ENCODE assay signal across 19 cellular contexts in the genomic region with DNA sequence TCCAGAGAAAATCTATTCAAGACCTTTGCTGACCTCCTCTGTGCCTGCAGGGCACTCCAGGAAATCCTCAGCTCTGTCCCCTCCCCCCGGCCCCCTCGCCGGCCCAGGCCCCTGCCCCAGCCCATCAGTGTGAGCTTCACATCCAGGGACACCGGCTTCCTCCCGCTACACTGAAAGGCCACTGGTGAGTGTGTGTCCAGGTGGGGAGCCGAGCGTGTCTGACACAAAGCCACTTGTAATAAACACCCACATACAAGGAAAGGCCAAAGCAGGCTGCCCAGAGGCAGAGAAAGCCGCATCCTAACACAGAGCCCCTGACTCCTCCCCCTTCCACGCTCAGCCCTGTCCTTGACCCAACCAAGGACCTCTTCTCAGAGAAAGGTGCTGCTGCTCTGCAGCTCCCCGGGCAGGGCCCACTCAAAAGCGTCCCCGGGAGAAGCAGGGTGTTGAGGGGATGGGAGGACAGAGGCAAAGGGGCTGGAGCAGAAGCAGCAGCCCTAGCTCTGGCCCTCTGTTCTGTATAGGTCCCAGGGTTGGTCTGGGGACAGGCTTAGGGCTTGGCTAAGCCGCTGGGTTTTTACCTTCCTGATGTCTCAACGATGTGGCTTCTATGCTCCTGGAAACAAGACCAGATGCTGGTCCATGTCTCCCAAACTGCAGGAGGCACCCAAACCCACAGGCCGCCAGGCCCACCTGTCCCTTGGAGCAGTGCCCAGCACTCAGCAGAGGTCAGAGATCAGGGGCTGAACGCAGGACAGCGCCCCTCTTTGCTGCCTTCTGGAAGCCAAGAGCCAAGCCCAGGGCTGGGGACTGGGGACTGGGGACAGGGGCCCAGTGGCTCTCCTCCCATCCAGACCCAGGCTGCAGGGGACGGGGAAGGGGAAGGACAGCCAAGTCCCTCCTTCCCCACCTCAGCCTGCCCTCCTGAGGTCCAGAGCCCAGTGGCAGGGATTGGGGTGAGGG. TPM values are rescaled to one million over a fixed set of nuclear protein-coding genes. Genes with fewer than 3 reads are reported as not detected.
DNase-seq lines count a peak whose midpoint lies in the region; ATAC-seq and TF ChIP-seq lines count a peak whose summit lies in the region.
"Had no signal": no experiment of that assay in that cellular context is flagged by ENCODE, and none has a peak within 500 bp of the region (broad histone marks: within the 10 kb centered on the region; RNA-seq: fewer than 3 reads in every experiment).

No MANE protein-coding gene starts in this region.

- peaks cover 13% of the 10 kb centered on the region for H3K4me1 Mint-ChIP-seq in Calu3 (ENCODE audit: low read depth, unreplicated experiment)

- H3K4me1 ChIP-seq in BLaER1: peaks cover 35% of the 10 kb centered on the region
- H3K4me1 ChIP-seq in PC-9 (replicated peaks; ENCODE audit: insufficient read depth): no peaks in the 10 kb centered on the region
- H3K4me1 ChIP-seq in esophagus (ENCODE audit: control insufficient read depth in 2 of 2, insufficient read depth in 2 of 2, low read length in 1 of 2): peaks cover 3 to 18% of the 10 kb centered on the region in 2 donors
- H3K4me1 ChIP-seq in ovary (ENCODE audit: insufficient read depth): peaks cover 10% of the 10 kb centered on the region

- H3K9me3 ChIP-seq in BLaER1 (no peaks in the 10 kb centered on the region), PC-9 (ENCODE audit: insufficient read depth, low read depth) (no peaks in the 10 kb centered on the region), esophagus (ENCODE audit: control insufficient read depth in 2 of 2, insufficient read depth in 1 of 2, low read depth in 1 of 2, low read length in 1 of 2) (no peaks in the 10 kb centered on the region), ovary (no peaks in the 10 kb centered on the region)
- H3K9me3 ChIP-seq: ascending aorta, sigmoid colon had no signal

- H3K4me3 ChIP-seq in BLaER1 (no peak overlapping the region), PC-9 (no peak overlapping the region), esophagus (ENCODE audit: low read depth in 1 of 2, low read length in 2 of 2) (no peak overlapping the region), ovary (no peak overlapping the region)
- H3K4me3 ChIP-seq: ascending aorta, sigmoid colon had no signal

- WGBS in esophagus, 2 donors: 70 to 79% methylated on average over 18 of the region's 18 CpGs
- 27 to 44% (median 34%) methylated on average over 16 to 18 of the region's 18 CpGs for WGBS in ovary, 3 donors

- H3K27ac ChIP-seq in BLaER1 (0 out of 2 replicates have a peak overlapping the region, but pooled peaks have one; percentile 26), PC-9 (no peak overlapping the region), esophagus (ENCODE audit: low read depth in 2 of 2, low read length in 1 of 2) (peak overlapping the region; percentile 63 to 78), ovary (peak overlapping the region in 1 of 2 donors; percentile 77)
- H3K27ac ChIP-seq: ascending aorta had no signal

- H3K4me2 ChIP-seq in BLaER1: no peak overlapping the region
- H3K4me2 ChIP-seq in PC-9: no peak overlapping the region

- DNase-seq in PC-9 (no peak), ovary (peak in 4 of 5 donors; percentile 68 to 76 (median 71)), Calu3 (no peak), SW 1271 (lab: John Stamatoyannopoulos, UW) (no peak)
- DNase-seq: activated CD4-positive, alpha-beta memory T cell treated with anti-CD3 and anti-CD28 coated beads, Interleukin-2, amount 10 ng/mL, durations not matched to agents 7 days and 5 days; activated naive CD4-positive, alpha-beta T cell treated with Interleukin-2 at 50 U/mL for 16 hours; activated T-cell treated with anti-CD3 and anti-CD28 coated beads for 4 hours; cerebellar nuclear complex; NCI-H187; SHP77 treated with DMSO at 0.1 percent for 48 hours; sigmoid colon; T-helper 2 cell had no signal

- H3K27ac Mint-ChIP-seq in Calu3 (ENCODE audit: unreplicated experiment): no peak overlapping the region
- H3K27ac Mint-ChIP-seq: activated CD4-positive, alpha-beta memory T cell treated with anti-CD3 and anti-CD28 coated beads, Interleukin-2, amount 10 ng/mL, durations not matched to agents 7 days and 5 days; stimulated activated memory B cell treated with anti-CD40 and anti-IgM and Interleukin-4, amounts not matched to agents 10 μg/mL and 1 μg/mL and 100 μg/mL, for 72 hours had no signal

- BruUV-seq in PC-9 (replicated peaks; lab: Mats Ljungman, UMichigan): TSS peak; percentile 31
- no TSS peak for BruUV-seq in Calu3 (replicated peaks; lab: Mats Ljungman, UMichigan)

- POLR2A ChIA-PET in PC-9 (lab: Charles Lee; ENCODE audit: unreplicated experiment): interaction anchor here (1.1 to 1.4 kb wide), 2 partner anchors 14 to 21 kb away, joined by 3 to 6 read pairs; no protein-coding TSS in a partner anchor

- no peaks in the 10 kb centered on the region for H3K9me3 Mint-ChIP-seq in Calu3 (ENCODE audit: low read depth, unreplicated experiment)
- H3K9me3 Mint-ChIP-seq: activated CD4-positive, alpha-beta memory T cell treated with anti-CD3 and anti-CD28 coated beads, Interleukin-2, amount 10 ng/mL, durations not matched to agents 7 days and 5 days; stimulated activated memory B cell treated with anti-CD40 and anti-IgM and Interleukin-4, amounts not matched to agents 10 μg/mL and 1 μg/mL and 100 μg/mL, for 72 hours had no signal

- H3K36me3 Mint-ChIP-seq in Calu3 (ENCODE audit: insufficient read depth, unreplicated experiment): peaks cover 41% of the 10 kb centered on the region

- no peak for TF ChIP-seq EP300 in ovary (IDR thresholded peaks at IDR 0.05)

- H3K27me3 Mint-ChIP-seq in Calu3 (ENCODE audit: unreplicated experiment): no peaks in the 10 kb centered on the region
- H3K27me3 Mint-ChIP-seq: activated CD4-positive, alpha-beta memory T cell treated with anti-CD3 and anti-CD28 coated beads, Interleukin-2, amount 10 ng/mL, durations not matched to agents 7 days and 5 days; CD4-positive, alpha-beta memory T cell; stimulated activated memory B cell treated with anti-CD40 and anti-IgM and Interleukin-4, amounts not matched to agents 10 μg/mL and 1 μg/mL and 100 μg/mL, for 72 hours had no signal

- no peak overlapping the region for H3K4me3 Mint-ChIP-seq in Calu3 (ENCODE audit: low read depth, unreplicated experiment)
- H3K4me3 Mint-ChIP-seq: activated CD4-positive, alpha-beta memory T cell treated with anti-CD3 and anti-CD28 coated beads, Interleukin-2, amount 10 ng/mL, durations not matched to agents 7 days and 5 days; CD4-positive, alpha-beta memory T cell; stimulated activated memory B cell treated with anti-CD40 and anti-IgM and Interleukin-4, amounts not matched to agents 10 μg/mL and 1 μg/mL and 100 μg/mL, for 72 hours had no signal

- no peak for ATAC-seq in HG02852 (IDR thresholded peaks at IDR 0.05; ENCODE audit: unreplicated experiment)
- ATAC-seq in HG02970 (IDR thresholded peaks at IDR 0.05; ENCODE audit: low FRiP score, unreplicated experiment): no peak
- ATAC-seq: stimulated activated memory B cell treated with anti-CD40 and anti-IgM and Interleukin-4, amounts not matched to agents 10 μg/mL and 1 μg/mL and 100 μg/mL, for 72 hours had no signal

- peaks cover 77% of the 10 kb centered on the region for H3K36me3 ChIP-seq in BLaER1
- H3K36me3 ChIP-seq in PC-9 (ENCODE audit: low read depth): 0 out of 2 replicates have a peak, but pooled peaks cover 5% of the 10 kb centered on the region
- peaks cover 0 to 38% of the 10 kb centered on the region in 2 donors for H3K36me3 ChIP-seq in esophagus (ENCODE audit: control insufficient read depth in 2 of 2, insufficient read depth in 2 of 2, low read length in 1 of 2)
- no peaks in the 10 kb centered on the region for H3K36me3 ChIP-seq in ovary

- H3K79me2 ChIP-seq in PC-9 (ENCODE audit: low read depth): 0 out of 2 replicates have a peak, but pooled peaks cover under 1% of the 10 kb centered on the region

- intact Hi-C loops in PC-9 (cut with micrococcal nuclease; ENCODE audit: unreplicated experiment): no loop called here
- intact Hi-C loops in ovary (cut with DNase I): loop anchor here in 1 of 4 donors (10.0 kb wide), 1 partner anchor 299 kb away; no protein-coding TSS in a partner anchor
- intact Hi-C loops in Calu3 (cut with micrococcal nuclease; ENCODE audit: unreplicated experiment): no loop called here

- peaks cover 57% of the 10 kb centered on the region for H4K20me1 ChIP-seq in BLaER1
- 0 out of 2 replicates have a peak, but pooled peaks cover 9% of the 10 kb centered on the region for H4K20me1 ChIP-seq in PC-9 (ENCODE audit: insufficient read depth)

- TF ChIP-seq CTCF in PC-9 (conservative IDR thresholded peaks at IDR 0.05) (no peak), ovary (IDR thresholded peaks at IDR 0.05) (no peak), Calu3 (IDR thresholded peaks at IDR 0.05; ENCODE audit: unreplicated experiment) (no peak)

- no peaks in the 10 kb centered on the region for H3K27me3 ChIP-seq in BLaER1
- no peaks in the 10 kb centered on the region for H3K27me3 ChIP-seq in PC-9 (ENCODE audit: insufficient read depth, low read depth)
- H3K27me3 ChIP-seq in esophagus (ENCODE audit: control insufficient read depth in 1 of 2, insufficient read depth in 2 of 2, low read length in 2 of 2): no peaks in the 10 kb centered on the region
- no peaks in the 10 kb centered on the region for H3K27me3 ChIP-seq in ovary
- H3K27me3 ChIP-seq: ascending aorta, sigmoid colon had no signal

- no peaks in the 10 kb centered on the region for H3K9me2 ChIP-seq in PC-9 (ENCODE audit: insufficient read depth)

- no peak overlapping the region for H2AFZ ChIP-seq in PC-9

- CTCF ChIA-PET in PC-9 (lab: Charles Lee): no interaction called here
- CTCF ChIA-PET in Calu3 (lab: Charles Lee): interaction anchor here (0.6 to 1.5 kb wide), 2 partner anchors 30 to 220 kb away, joined by 6 read pairs; no protein-coding TSS in a partner anchor

- TF ChIP-seq POLR2A in ovary (IDR thresholded peaks at IDR 0.05): no peak

- H3F3A ChIP-seq in PC-9 (ENCODE audit: insufficient read depth, low read depth): peaks cover 13% of the 10 kb centered on the region; the same call in 1 of the 2 replicates

- peak overlapping the region; percentile 34; the same call in 1 of the 2 replicates for H3K9ac ChIP-seq in BLaER1

RNA-seq across cellular contexts. Expression of a gene that starts 15.3 kb away (rescaled TPM):
- total RNA-seq in PC-9 (2021) (60.7 and 72.3 TPM in 2 replicates), ovary (10 to 100 TPM in 6 of 7 donors, 1 to 10 TPM in 1; 5.4 to 37.0 (median 27.3) TPM), Calu3 (2022) (32.1 and 34.8 TPM in 2 replicates)
- polyA plus RNA-seq in esophagus (10 to 100 TPM in 1 of 2 donors, 1 to 10 TPM in 1; 9.9 to 14.6 TPM), ovary (10 to 100 TPM in 1 of 2 donors, 1 to 10 TPM in 1; 5.0 to 15.4 TPM)

RNA-seq across cellular contexts. Expression of a gene that starts 48.2 kb away (rescaled TPM):
- total RNA-seq in PC-9 (2021) (62.0 and 65.7 TPM in 2 replicates), ovary (10 to 100 TPM; 35.1 to 50.6 (median 45.9) TPM), Calu3 (2022) (50.3 and 54.9 TPM in 2 replicates)
- polyA plus RNA-seq in esophagus (100 to 1,000 TPM in 1 of 2 donors, 10 to 100 TPM in 1; 51.6 to 149 TPM), ovary (10 to 100 TPM in 1 of 2 donors, 1 to 10 TPM in 1; 9.3 to 42.0 TPM)

RNA-seq across cellular contexts. Expression of a gene that starts 49.3 kb away (rescaled TPM):
- total RNA-seq in PC-9 (2021) (42.3 and 42.5 TPM in 2 replicates), ovary (10 to 100 TPM; 13.4 to 31.0 (median 23.7) TPM), Calu3 (2022) (34.3 and 36.2 TPM in 2 replicates)
- polyA plus RNA-seq in esophagus (10 to 100 TPM; 15.9 to 19.3 TPM), ovary (10 to 100 TPM; 11.3 to 23.2 TPM)

Comparison
In these comparisons a context has a peak if more than half of its experiments do, and no peak if none do; other contexts are left out.
1. DNase-seq: peak in ovary (4 of 5); none in PC-9 (0 of 2), Calu3 (single experiment) and SW 1271 (0 of 2).